9 cellular contexts compared by ENCODE assay signal in the genomic region with DNA sequence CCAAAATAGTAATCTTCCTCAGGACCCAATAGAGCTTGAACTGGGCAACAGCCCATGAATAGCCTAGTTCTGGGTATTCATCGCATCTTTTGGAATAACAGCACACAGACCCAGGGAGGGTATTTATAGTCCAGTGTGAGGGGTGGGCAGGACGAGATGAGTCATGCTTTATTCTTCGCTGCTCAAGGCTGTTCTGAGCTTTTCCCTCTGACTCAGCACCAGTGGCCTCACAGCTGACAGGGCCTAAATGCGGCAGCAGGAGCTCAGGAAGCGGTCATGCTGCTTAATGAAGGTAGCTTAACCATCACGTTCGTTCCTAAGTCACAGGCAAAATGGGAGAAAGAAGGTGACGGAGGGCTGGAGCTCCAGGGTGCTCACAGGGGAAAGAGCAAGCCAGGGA. TPM values are rescaled to one million over a fixed set of nuclear protein-coding genes. Genes with fewer than 3 reads are reported as not detected.
A peak's percentile ranks its signal among the peaks of the same experiment; 100 is the strongest.
DNase-seq lines count a peak whose midpoint lies in the region; ATAC-seq and TF ChIP-seq lines count a peak whose summit lies in the region.
"Not testable (repeated sequence)": the region's sequence is repeated elsewhere in the genome, so short reads cannot be mapped to it uniquely, and the experiment has no call there.
"Had no signal": no experiment of that assay in that cellular context is flagged by ENCODE, and none has a peak within 500 bp of the region (broad histone marks: within the 10 kb centered on the region; RNA-seq: fewer than 3 reads in every experiment).

No MANE protein-coding gene starts in this region.

- intact Hi-C loops in body of pancreas (cut with DNase I), result not testable (repeated sequence)

- not testable (repeated sequence) for H3K27me3 ChIP-seq in body of pancreas

- not testable (repeated sequence) for TF ChIP-seq POLR2A in body of pancreas (IDR thresholded peaks at IDR 0.05)

- not testable (repeated sequence) for DNase-seq in body of pancreas; omental fat pad (ENCODE audit: low spot score)

- H3K4me1 ChIP-seq in body of pancreas, result not testable (repeated sequence)

- WGBS in body of pancreas, 2 donors, result no CpG with 5 or more reads among the region's 8 CpGs

- not testable (repeated sequence) for H3K4me3 ChIP-seq in body of pancreas

- not testable (repeated sequence) for TF ChIP-seq CTCF in body of pancreas (IDR thresholded peaks at IDR 0.05); omental fat pad (IDR thresholded peaks at IDR 0.05)

- H3K36me3 ChIP-seq in body of pancreas (replicated peaks in 1 of 2; ENCODE audit: insufficient read depth in 1 of 2, low read depth in 2 of 2), result not testable (repeated sequence)

- peak; percentile 78 for ATAC-seq in GM18499 (IDR thresholded peaks at IDR 0.05; ENCODE audit: insufficient read depth, unreplicated experiment)
- peak; percentile 83 for ATAC-seq in GM19035 (IDR thresholded peaks at IDR 0.05; ENCODE audit: unreplicated experiment)
- peak; percentile 80 for ATAC-seq in GM21526 (IDR thresholded peaks at IDR 0.05; ENCODE audit: low FRiP score, unreplicated experiment)
- ATAC-seq in HG02642 (IDR thresholded peaks at IDR 0.05; ENCODE audit: poor library complexity, unreplicated experiment), result peak; percentile 92
- ATAC-seq in HG03095 (IDR thresholded peaks at IDR 0.05; ENCODE audit: unreplicated experiment), result peak; percentile 87
- peak; percentile 62 for ATAC-seq in HG03521 (IDR thresholded peaks at IDR 0.05; ENCODE audit: unreplicated experiment)
- ATAC-seq in body of pancreas, result peak; percentile 52
- ATAC-seq in omental fat pad (ENCODE audit: low FRiP score), result peak; percentile 78

- not testable (repeated sequence) for H3K9me3 ChIP-seq in body of pancreas

- H3K27ac ChIP-seq in body of pancreas, result not testable (repeated sequence)

RNA-seq across cellular contexts. Expression of gene LIMS4, which starts 7.3 kb away (rescaled TPM):
- total RNA-seq in body of pancreas (1 to 10 TPM in 1 of 2 donors, not detected in 1; 8.3 TPM), omental fat pad (10 to 100 TPM in 1 of 4 donors, 1 to 10 TPM in 3; 2.0 to 20.2 (median 3.8) TPM)
- total RNA-seq: activated CD4-positive, alpha-beta T cell treated with anti-CD3 and anti-CD28 coated beads, Interleukin-2, amount 10 ng/mL, durations not matched to agents 7 days and 5 days had no signal
